1 cellular context compared by ENCODE assay signal in the genomic region with DNA sequence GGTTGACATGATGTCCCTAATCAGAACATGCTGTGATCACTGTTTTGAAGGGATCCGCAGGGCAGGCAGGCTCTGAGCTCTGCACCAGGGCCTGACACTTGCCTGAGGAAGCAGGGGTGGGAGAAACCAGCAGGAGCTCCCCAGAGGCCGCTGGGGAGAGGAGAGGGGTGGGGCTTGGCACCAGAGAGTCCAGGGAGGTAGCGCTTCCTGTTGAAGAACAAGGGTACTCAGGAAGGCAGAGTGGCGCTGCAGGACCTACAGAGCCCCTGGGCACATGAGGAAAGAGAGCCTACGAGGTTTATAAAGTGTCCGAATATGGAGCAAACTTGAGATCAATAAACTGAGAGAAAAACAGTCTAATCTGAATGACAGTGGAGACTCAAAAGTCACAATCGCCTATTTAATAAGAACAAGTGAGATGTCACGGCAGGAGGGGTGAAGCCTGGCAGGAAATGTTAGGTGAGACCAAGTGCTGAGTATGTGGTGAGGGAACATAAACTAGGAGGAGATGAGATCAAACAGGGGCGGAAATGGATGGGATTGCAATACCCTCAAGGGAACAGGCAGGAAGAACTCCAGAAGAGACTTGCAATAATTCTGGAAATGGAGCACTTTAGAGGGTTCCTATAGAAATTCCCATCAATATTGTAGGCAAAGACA.
TF ChIP-seq lines count a peak whose summit lies in the region.

No MANE protein-coding gene starts in this region.

TF ChIP-seq in HEK293, 187 proteins besides CTCF, POLR2A, EP300 and RAD21 (continued from another document):
- TF ChIP-seq ZNF629 (tag by site-specific recombination; IDR thresholded peaks at IDR 0.05) = no peak
- no peak for TF ChIP-seq ZNF549 (tag by site-specific recombination; IDR thresholded peaks at IDR 0.05)
- TF ChIP-seq ZNF548 (tag by site-specific recombination; IDR thresholded peaks at IDR 0.05) = no peak
- no peak for TF ChIP-seq YY2 (tag by site-specific recombination; IDR thresholded peaks at IDR 0.05)
- peak; percentile 87 for TF ChIP-seq ZNF423 (tag by site-specific recombination; IDR thresholded peaks at IDR 0.05)
- no peak for TF ChIP-seq ZNF707 (tag by site-specific recombination; IDR thresholded peaks at IDR 0.05)
- TF ChIP-seq ZSCAN5A (tag by site-specific recombination; IDR thresholded peaks at IDR 0.05) = no peak
- TF ChIP-seq ZNF600 (tag by site-specific recombination; IDR thresholded peaks at IDR 0.05) = peak; percentile 73
- TF ChIP-seq, protein P1, sequence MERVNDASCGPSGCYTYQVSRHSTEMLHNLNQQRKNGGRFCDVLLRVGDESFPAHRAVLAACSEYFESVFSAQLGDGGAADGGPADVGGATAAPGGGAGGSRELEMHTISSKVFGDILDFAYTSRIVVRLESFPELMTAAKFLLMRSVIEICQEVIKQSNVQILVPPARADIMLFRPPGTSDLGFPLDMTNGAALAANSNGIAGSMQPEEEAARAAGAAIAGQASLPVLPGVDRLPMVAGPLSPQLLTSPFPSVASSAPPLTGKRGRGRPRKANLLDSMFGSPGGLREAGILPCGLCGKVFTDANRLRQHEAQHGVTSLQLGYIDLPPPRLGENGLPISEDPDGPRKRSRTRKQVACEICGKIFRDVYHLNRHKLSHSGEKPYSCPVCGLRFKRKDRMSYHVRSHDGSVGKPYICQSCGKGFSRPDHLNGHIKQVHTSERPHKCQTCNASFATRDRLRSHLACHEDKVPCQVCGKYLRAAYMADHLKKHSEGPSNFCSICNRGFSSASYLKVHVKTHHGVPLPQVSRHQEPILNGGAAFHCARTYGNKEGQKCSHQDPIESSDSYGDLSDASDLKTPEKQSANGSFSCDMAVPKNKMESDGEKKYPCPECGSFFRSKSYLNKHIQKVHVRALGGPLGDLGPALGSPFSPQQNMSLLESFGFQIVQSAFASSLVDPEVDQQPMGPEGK (tag by site-specific recombination; IDR thresholded peaks at IDR 0.05) = peak; percentile 36; the same call in 1 of the 2 replicates
- TF ChIP-seq, protein P2, sequence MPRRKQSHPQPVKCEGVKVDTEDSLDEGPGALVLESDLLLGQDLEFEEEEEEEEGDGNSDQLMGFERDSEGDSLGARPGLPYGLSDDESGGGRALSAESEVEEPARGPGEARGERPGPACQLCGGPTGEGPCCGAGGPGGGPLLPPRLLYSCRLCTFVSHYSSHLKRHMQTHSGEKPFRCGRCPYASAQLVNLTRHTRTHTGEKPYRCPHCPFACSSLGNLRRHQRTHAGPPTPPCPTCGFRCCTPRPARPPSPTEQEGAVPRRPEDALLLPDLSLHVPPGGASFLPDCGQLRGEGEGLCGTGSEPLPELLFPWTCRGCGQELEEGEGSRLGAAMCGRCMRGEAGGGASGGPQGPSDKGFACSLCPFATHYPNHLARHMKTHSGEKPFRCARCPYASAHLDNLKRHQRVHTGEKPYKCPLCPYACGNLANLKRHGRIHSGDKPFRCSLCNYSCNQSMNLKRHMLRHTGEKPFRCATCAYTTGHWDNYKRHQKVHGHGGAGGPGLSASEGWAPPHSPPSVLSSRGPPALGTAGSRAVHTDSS (tag by site-specific recombination; IDR thresholded peaks at IDR 0.05) = no peak
- TF ChIP-seq ZBTB6 (tag by site-specific recombination; IDR thresholded peaks at IDR 0.05) = no peak
- TF ChIP-seq, protein P3, sequence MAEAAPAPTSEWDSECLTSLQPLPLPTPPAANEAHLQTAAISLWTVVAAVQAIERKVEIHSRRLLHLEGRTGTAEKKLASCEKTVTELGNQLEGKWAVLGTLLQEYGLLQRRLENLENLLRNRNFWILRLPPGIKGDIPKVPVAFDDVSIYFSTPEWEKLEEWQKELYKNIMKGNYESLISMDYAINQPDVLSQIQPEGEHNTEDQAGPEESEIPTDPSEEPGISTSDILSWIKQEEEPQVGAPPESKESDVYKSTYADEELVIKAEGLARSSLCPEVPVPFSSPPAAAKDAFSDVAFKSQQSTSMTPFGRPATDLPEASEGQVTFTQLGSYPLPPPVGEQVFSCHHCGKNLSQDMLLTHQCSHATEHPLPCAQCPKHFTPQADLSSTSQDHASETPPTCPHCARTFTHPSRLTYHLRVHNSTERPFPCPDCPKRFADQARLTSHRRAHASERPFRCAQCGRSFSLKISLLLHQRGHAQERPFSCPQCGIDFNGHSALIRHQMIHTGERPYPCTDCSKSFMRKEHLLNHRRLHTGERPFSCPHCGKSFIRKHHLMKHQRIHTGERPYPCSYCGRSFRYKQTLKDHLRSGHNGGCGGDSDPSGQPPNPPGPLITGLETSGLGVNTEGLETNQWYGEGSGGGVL (tag by site-specific recombination; IDR thresholded peaks at IDR 0.05) = no peak; the same call in 1 of the 2 replicates
- TF ChIP-seq ZNF664 (tag by site-specific recombination; IDR thresholded peaks at IDR 0.05) = no peak
- TF ChIP-seq OSR2 (tag by site-specific recombination; IDR thresholded peaks at IDR 0.05) = peak; percentile 19; the same call in 1 of the 2 replicates
- peak; percentile 66; the same call in 1 of the 2 replicates for TF ChIP-seq GLIS1 (tag by site-specific recombination; IDR thresholded peaks at IDR 0.05)
- no peak for TF ChIP-seq ZFP3 (tag by site-specific recombination; IDR thresholded peaks at IDR 0.05; ENCODE audit: low read depth)
- peak; percentile 50; the same call in 1 of the 2 replicates for TF ChIP-seq ZBTB11 (tag by site-specific recombination; conservative IDR thresholded peaks at IDR 0.05; ENCODE audit: low read depth)
- TF ChIP-seq ZNF530 (tag by site-specific recombination; IDR thresholded peaks at IDR 0.05; ENCODE audit: low read depth) = no peak
- no peak for TF ChIP-seq ZFP37 (tag by site-specific recombination; IDR thresholded peaks at IDR 0.05)
- TF ChIP-seq ZNF133 (tag by site-specific recombination; IDR thresholded peaks at IDR 0.05) = no peak
- no peak for TF ChIP-seq ZNF571 (tag by site-specific recombination; IDR thresholded peaks at IDR 0.05)
- TF ChIP-seq, protein P4, sequence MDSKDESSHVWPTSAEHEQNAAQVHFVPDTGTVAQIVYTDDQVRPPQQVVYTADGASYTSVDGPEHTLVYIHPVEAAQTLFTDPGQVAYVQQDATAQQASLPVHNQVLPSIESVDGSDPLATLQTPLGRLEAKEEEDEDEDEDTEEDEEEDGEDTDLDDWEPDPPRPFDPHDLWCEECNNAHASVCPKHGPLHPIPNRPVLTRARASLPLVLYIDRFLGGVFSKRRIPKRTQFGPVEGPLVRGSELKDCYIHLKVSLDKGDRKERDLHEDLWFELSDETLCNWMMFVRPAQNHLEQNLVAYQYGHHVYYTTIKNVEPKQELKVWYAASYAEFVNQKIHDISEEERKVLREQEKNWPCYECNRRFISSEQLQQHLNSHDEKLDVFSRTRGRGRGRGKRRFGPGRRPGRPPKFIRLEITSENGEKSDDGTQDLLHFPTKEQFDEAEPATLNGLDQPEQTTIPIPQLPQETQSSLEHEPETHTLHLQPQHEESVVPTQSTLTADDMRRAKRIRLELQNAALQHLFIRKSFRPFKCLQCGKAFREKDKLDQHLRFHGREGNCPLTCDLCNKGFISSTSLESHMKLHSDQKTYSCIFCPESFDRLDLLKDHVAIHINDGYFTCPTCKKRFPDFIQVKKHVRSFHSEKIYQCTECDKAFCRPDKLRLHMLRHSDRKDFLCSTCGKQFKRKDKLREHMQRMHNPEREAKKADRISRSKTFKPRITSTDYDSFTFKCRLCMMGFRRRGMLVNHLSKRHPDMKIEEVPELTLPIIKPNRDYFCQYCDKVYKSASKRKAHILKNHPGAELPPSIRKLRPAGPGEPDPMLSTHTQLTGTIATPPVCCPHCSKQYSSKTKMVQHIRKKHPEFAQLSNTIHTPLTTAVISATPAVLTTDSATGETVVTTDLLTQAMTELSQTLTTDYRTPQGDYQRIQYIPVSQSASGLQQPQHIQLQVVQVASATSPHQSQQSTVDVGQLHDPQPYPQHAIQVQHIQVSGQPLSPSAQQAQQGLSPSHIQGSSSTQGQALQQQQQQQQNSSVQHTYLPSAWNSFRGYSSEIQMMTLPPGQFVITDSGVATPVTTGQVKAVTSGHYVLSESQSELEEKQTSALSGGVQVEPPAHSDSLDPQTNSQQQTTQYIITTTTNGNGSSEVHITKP (tag by site-specific recombination; IDR thresholded peaks at IDR 0.05) = peak; percentile 85
- no peak for TF ChIP-seq YY1 (tag by site-specific recombination; IDR thresholded peaks at IDR 0.05)
